10 cellular contexts compared by ENCODE assay signal in genomic region chr11:7672276-7672959, GRCh38. TPM values are rescaled to one million over a fixed set of nuclear protein-coding genes. Genes with fewer than 3 reads are reported as not detected.
A peak's percentile ranks its signal among the peaks of the same experiment; 100 is the strongest.
DNase-seq lines count a peak whose midpoint lies in the region; ATAC-seq and TF ChIP-seq lines count a peak whose summit lies in the region.
"Had no signal": no experiment of that assay in that cellular context is flagged by ENCODE, and none has a peak within 500 bp of the region (broad histone marks: within the 10 kb centered on the region; RNA-seq: fewer than 3 reads in every experiment).

No MANE protein-coding gene starts in this region.

- H3K36me3 Mint-ChIP-seq in progenitor cell of endocrine pancreas (ENCODE audit: insufficient read depth): peaks cover 3% of the 10 kb centered on the region

- H3K4me1 Mint-ChIP-seq in progenitor cell of endocrine pancreas (ENCODE audit: low read depth): peaks cover 15% of the 10 kb centered on the region

- intact Hi-C loops in colonic mucosa (cut with DNase I): no loop called here
- intact Hi-C loops in lower leg skin (cut with DNase I; ENCODE audit: low total_unique reads): no loop called here

- H3K4me1 ChIP-seq in colonic mucosa: peaks cover 4% of the 10 kb centered on the region

- H3K4me3 ChIP-seq in GM12865 (ENCODE audit: low read depth, low read length): peak overlapping the region; percentile 57
- peak overlapping the region; percentile 68 for H3K4me3 ChIP-seq in HFF-Myc (replicated peaks; ENCODE audit: low read depth, low read length)
- H3K4me3 ChIP-seq in colonic mucosa: peak overlapping the region; percentile 79
- no peak overlapping the region for H3K4me3 ChIP-seq in lower leg skin (ENCODE audit: low read depth, poor library complexity, severe bottlenecking)

- H3K27me3 ChIP-seq in colonic mucosa: no peaks in the 10 kb centered on the region

- H3K9me3 Mint-ChIP-seq in progenitor cell of endocrine pancreas (ENCODE audit: low read depth): no peaks in the 10 kb centered on the region

- H3K27ac ChIP-seq in colonic mucosa: no peak overlapping the region

- peak overlapping the region; percentile 71 for H3K4me3 Mint-ChIP-seq in progenitor cell of endocrine pancreas (ENCODE audit: low read depth)

- ATAC-seq in GM18861 (IDR thresholded peaks at IDR 0.05; ENCODE audit: unreplicated experiment): no peak

- no peaks in the 10 kb centered on the region for H3K9me3 ChIP-seq in colonic mucosa

- no peaks in the 10 kb centered on the region for H3K36me3 ChIP-seq in colonic mucosa

- TF ChIP-seq CTCF in GM12865 (IDR thresholded peaks at IDR 0.05; ENCODE audit: insufficient read depth, low read depth, low read length, missing control alignments) (no peak), HFF-Myc (IDR thresholded peaks at IDR 0.05; ENCODE audit: low read depth, low read length, missing control alignments) (no peak), colonic mucosa (IDR thresholded peaks at IDR 0.05) (no peak), progenitor cell of endocrine pancreas (IDR thresholded peaks at IDR 0.05; ENCODE audit: unreplicated experiment) (no peak), lower leg skin (IDR thresholded peaks at IDR 0.05) (no peak)

- H3K27ac Mint-ChIP-seq in progenitor cell of endocrine pancreas: no peak overlapping the region

- TF ChIP-seq POLR2A in lower leg skin (IDR thresholded peaks at IDR 0.05): no peak

- DNase-seq in GM12865 (ENCODE audit: low read depth) (peak; percentile 60), HFF-Myc (ENCODE audit: extremely low read depth, low read depth) (no peak), colonic mucosa (no peak), progenitor cell of endocrine pancreas (ENCODE audit: low spot score, unreplicated experiment) (no peak), lower leg skin (ENCODE audit: low spot score in 2 of 2) (no peak), cortex of kidney (lab: John Stamatoyannopoulos, UW) (no peak), LoVo (ENCODE audit: low spot score) (no peak)
- DNase-seq: NK-92 treated with Interleukin-12 subunit alpha and Interleukin-12 subunit beta, amount 100 ng/mL, for 24 hours had no signal

- H3K27me3 Mint-ChIP-seq in progenitor cell of endocrine pancreas: peaks cover 18% of the 10 kb centered on the region

- peak overlapping the region in 1 of 2 donors; percentile 72 for H3K9ac ChIP-seq in colonic mucosa (ENCODE audit: low read depth in 2 of 2, low read length in 2 of 2)

- 89 to 92% methylated on average over 16 of the region's 16 CpGs for WGBS in lower leg skin, 2 donors

RNA-seq across cellular contexts. Expression of gene CYB5R2, which starts 0.9 kb away (rescaled TPM):
- total RNA-seq in colonic mucosa (1 to 10 TPM; 7.4 to 7.5 TPM), progenitor cell of endocrine pancreas (9.1 and 9.7 TPM in 2 replicates), lower leg skin (10 to 100 TPM; 37.2 to 90.0 (median 40.5) TPM)

RNA-seq across cellular contexts. Expression of gene OVCH2, which starts 33.9 kb away (rescaled TPM):
- total RNA-seq in colonic mucosa: not detected
- total RNA-seq in progenitor cell of endocrine pancreas: 0.33 TPM in 1 of 2 replicates, not detected in the other
- total RNA-seq in lower leg skin: 10 to 100 TPM in 1 of 4 donors, 1 to 10 TPM in 3; 6.5 to 12.2 (median 8.3) TPM
- total RNA-seq: frontal cortex had no signal
